Comparison of ENCODE assay signal across 13 cellular contexts in the genomic region with DNA sequence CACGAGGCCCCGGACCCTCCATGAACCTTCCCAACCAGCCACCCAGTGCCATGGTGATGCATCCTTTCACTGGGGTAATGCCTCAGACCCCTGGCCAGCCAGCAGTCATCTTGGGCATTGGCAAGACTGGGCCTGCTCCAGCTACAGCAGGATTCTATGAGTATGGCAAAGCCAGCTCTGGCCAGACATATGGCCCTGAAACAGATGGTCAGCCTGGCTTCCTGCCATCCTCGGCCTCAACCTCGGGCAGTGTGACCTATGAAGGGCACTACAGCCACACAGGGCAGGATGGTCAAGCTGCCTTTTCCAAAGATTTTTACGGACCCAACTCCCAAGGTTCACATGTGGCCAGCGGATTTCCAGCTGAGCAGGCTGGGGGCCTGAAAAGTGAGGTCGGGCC.
"Had no signal": no experiment of that assay in that cellular context is flagged by ENCODE, and none has a peak within 500 bp of the region (broad histone marks: within the 10 kb centered on the region; RNA-seq: fewer than 3 reads in every experiment).

No MANE protein-coding gene starts in this region.

- H3K27ac ChIP-seq: adrenal gland, body of pancreas, esophagus squamous epithelium, stomach, thoracic aorta had no signal

- ATAC-seq: body of pancreas, left colon had no signal

- H3K4me1 ChIP-seq: adrenal gland had no signal

- H3K4me3 ChIP-seq: adrenal gland, body of pancreas, dorsolateral prefrontal cortex, esophagus squamous epithelium, stomach, thoracic aorta had no signal

- H3K9me3 ChIP-seq: adrenal gland, body of pancreas, esophagus squamous epithelium, stomach, thoracic aorta had no signal

- H3K27me3 ChIP-seq: adrenal gland, body of pancreas, dorsolateral prefrontal cortex, esophagus squamous epithelium, stomach had no signal

- H3K36me3 ChIP-seq: adrenal gland, esophagus squamous epithelium, stomach, thoracic aorta had no signal

- DNase-seq: activated CD4-positive, alpha-beta T cell treated with anti-CD3 and anti-CD28 coated beads for 4 hours; activated naive CD4-positive, alpha-beta T cell treated with anti-CD3 and anti-CD28 coated beads, Interleukin-2, amount 50 U/mL, for 16 hours; esophagus squamous epithelium; foreskin fibroblast; left colon; nephron progenitor cell; stimulated activated CD4-positive, alpha-beta T cell treated with anti-CD3 and anti-CD28 coated beads, Interleukin-15, amount 100 ng/mL, for 24 hours; stimulated activated CD4-positive, alpha-beta T cell treated with anti-CD3 and anti-CD28 coated beads, Interleukin-4, amount 100 ng/mL, for 24 hours; stomach had no signal
